5 cellular contexts compared by ENCODE assay signal in the genomic region with DNA sequence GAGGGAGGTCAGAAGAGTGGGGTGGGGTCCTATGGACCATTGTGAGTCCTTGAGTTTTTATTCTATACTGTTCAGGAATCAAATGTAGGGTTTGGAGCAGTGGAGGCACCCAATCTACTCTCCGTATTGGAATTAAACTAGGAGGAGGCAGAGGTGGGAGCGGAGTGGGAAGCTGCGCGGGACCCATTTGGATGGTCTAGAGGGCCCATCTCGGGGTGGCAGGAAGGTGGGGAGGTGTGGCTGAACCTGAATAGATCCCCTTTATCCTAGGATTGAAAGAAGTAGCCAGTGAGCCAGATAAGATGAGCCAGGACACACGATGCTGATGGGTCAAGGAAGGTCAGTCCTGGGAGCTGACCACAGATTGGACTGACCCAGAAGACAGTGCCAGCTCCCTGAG.
"Had no signal": no experiment of that assay in that cellular context is flagged by ENCODE, and none has a peak within 500 bp of the region (broad histone marks: within the 10 kb centered on the region; RNA-seq: fewer than 3 reads in every experiment).

No MANE protein-coding gene starts in this region.

- H3K4me3 ChIP-seq: GM23338, K562 had no signal

- DNase-seq: H9, HCEC 1CT, IMR-90 had no signal

- ATAC-seq: GM23338, K562 had no signal
